In the genomic region with DNA sequence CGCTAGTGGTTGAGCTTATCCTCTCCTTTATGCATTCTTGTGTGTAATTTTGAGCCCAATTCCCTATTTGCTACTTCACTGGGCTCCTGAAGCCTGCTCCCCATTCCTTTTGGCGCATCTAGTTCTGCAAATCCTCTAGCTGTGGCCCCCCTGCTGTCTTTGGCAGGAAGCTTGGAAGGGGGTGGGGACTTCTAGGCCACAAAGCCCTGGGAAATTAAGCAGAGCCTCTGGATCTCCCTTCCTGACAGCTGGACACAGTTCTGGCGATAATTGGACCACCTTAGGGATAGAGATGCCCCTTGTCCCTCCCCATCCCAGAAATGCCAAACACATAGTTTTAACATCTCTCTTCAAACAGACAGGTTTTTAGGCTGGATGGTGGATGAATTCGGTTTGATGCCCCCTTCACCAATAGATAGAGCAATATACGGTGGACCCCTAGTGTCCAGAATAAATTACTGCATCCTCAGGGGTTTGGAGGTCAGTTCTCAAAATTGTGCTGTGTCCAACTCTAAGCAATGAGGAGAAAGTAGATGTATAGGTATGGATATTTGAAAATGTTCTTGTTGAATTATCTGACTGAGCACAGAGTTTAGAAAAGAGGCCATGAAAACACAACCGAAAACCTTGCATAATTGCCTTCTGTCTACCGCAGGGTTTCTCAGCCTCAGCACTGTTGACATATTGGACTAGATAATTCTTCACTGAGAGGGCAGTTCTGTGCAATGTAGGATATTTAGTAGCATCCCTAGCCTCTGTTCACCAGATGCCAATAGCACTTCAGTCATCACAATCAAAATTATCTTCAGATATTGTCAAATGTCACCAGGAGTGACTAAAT, we compare ENCODE assay signal across 9 cellular contexts.
DNase-seq lines count a peak whose midpoint lies in the region; ATAC-seq and TF ChIP-seq lines count a peak whose summit lies in the region.
"Had no signal": no experiment of that assay in that cellular context is flagged by ENCODE, and none has a peak within 500 bp of the region (broad histone marks: within the 10 kb centered on the region; RNA-seq: fewer than 3 reads in every experiment).

No MANE protein-coding gene starts in this region.

- H3K9me3 Mint-ChIP-seq in neural crest cell = no peaks in the 10 kb centered on the region
- H3K9me3 Mint-ChIP-seq: central memory CD8-positive, alpha-beta T cell had no signal

- TF ChIP-seq CTCF in neural crest cell (conservative IDR thresholded peaks at IDR 0.05) = peak; percentile 84

- H3K36me3 Mint-ChIP-seq in neural crest cell (ENCODE audit: low read depth) = no peaks in the 10 kb centered on the region

- peaks cover 10% of the 10 kb centered on the region for H3K4me1 Mint-ChIP-seq in neural crest cell
- H3K4me1 Mint-ChIP-seq: central memory CD8-positive, alpha-beta T cell had no signal

- no peak overlapping the region for H3K4me3 ChIP-seq in Jurkat, Clone E6-1 (ENCODE audit: low read length)

- no peak overlapping the region for H3K27ac Mint-ChIP-seq in neural crest cell (ENCODE audit: unreplicated experiment)

- DNase-seq in NCI-H2196 (lab: John Stamatoyannopoulos, UW; ENCODE audit: unreplicated experiment) = peak; percentile 1
- no peak for DNase-seq in NCI-H2196 treated with DMSO at 0.1 percent for 48 hours (lab: John Stamatoyannopoulos, UW; ENCODE audit: unreplicated experiment)
- peak; percentile 15 for DNase-seq in Jurkat, Clone E6-1 (ENCODE audit: low read depth, low spot score)
- DNase-seq in SW480 (ENCODE audit: low spot score) = peak; percentile 45
- DNase-seq in fibroblast of the conjunctiva (ENCODE audit: low read depth) = peak; percentile 28
- peak; percentile 6 for DNase-seq in neural crest cell (ENCODE audit: low read depth, low spot score)

- no peak for ATAC-seq in HG02623 (IDR thresholded peaks at IDR 0.05; ENCODE audit: unreplicated experiment)
- ATAC-seq in GM19023 (IDR thresholded peaks at IDR 0.05; ENCODE audit: unreplicated experiment) = no peak

- no peak overlapping the region for H3K4me3 Mint-ChIP-seq in neural crest cell
- H3K4me3 Mint-ChIP-seq: central memory CD8-positive, alpha-beta T cell had no signal

- H3K27me3 Mint-ChIP-seq in neural crest cell (ENCODE audit: low read depth) = no peaks in the 10 kb centered on the region
